Comparison of ENCODE assay signal across 10 cellular contexts in genomic region chr9:124017929-124018730, GRCh38. TPM values are rescaled to one million over a fixed set of nuclear protein-coding genes. Genes with fewer than 3 reads are reported as not detected.
DNase-seq lines count a peak whose midpoint lies in the region; TF ChIP-seq lines count a peak whose summit lies in the region.
"Had no signal": no experiment of that assay in that cellular context is flagged by ENCODE, and none has a peak within 500 bp of the region (broad histone marks: within the 10 kb centered on the region; RNA-seq: fewer than 3 reads in every experiment).

No MANE protein-coding gene starts in this region.

- peaks cover 86% of the 10 kb centered on the region for H3K27me3 Mint-ChIP-seq in T-helper 1 cell treated with Interleukin-12 subunit alpha and Interleukin-12 subunit beta and Interleukin-4 antibody, amounts not matched to agents 30 μg/mL and 1 μg/mL, for 36 hours (ENCODE audit: low read depth)

- peaks cover 6% of the 10 kb centered on the region for H3K36me3 Mint-ChIP-seq in T-helper 1 cell treated with Interleukin-12 subunit alpha and Interleukin-12 subunit beta and Interleukin-4 antibody, amounts not matched to agents 30 μg/mL and 1 μg/mL, for 36 hours (ENCODE audit: low read depth)

- H3K9me2 ChIP-seq in hepatocyte (replicated peaks; ENCODE audit: insufficient read depth), result no peaks in the 10 kb centered on the region

- H3K27me3 ChIP-seq in hepatocyte (peaks cover 100% of the 10 kb centered on the region), smooth muscle cell (ENCODE audit: low read depth) (peaks cover 100% of the 10 kb centered on the region)

- H3K9ac ChIP-seq in SK-N-MC (ENCODE audit: insufficient read length) (no peak overlapping the region), smooth muscle cell (ENCODE audit: low read depth) (no peak overlapping the region)

- peaks cover 9% of the 10 kb centered on the region for H3K4me1 Mint-ChIP-seq in T-helper 1 cell treated with Interleukin-12 subunit alpha and Interleukin-12 subunit beta and Interleukin-4 antibody, amounts not matched to agents 30 μg/mL and 1 μg/mL, for 36 hours (ENCODE audit: low read depth)

- H3K79me2 ChIP-seq in hepatocyte (no peaks in the 10 kb centered on the region), smooth muscle cell (ENCODE audit: low read depth) (no peaks in the 10 kb centered on the region)

- H3K4me2 ChIP-seq in hepatocyte, result peak overlapping the region; percentile 78
- H3K4me2 ChIP-seq in smooth muscle cell, result peak overlapping the region; percentile 83

- H3K27ac Mint-ChIP-seq in T-helper 1 cell treated with Interleukin-12 subunit alpha and Interleukin-12 subunit beta and Interleukin-4 antibody, amounts not matched to agents 30 μg/mL and 1 μg/mL, for 36 hours, result peak overlapping the region; percentile 76

- H3K4me3 ChIP-seq in SK-N-MC, result peak overlapping the region; percentile 24
- H3K4me3 ChIP-seq in hepatocyte, result no peak overlapping the region
- peak overlapping the region; percentile 26 for H3K4me3 ChIP-seq in smooth muscle cell

- H3K9me3 ChIP-seq in SK-N-MC (ENCODE audit: low read depth, low read length) (no peaks in the 10 kb centered on the region), hepatocyte (ENCODE audit: low read depth) (no peaks in the 10 kb centered on the region), smooth muscle cell (replicated peaks; ENCODE audit: low read depth) (no peaks in the 10 kb centered on the region)

- no peak for TF ChIP-seq CTCF in hepatocyte (IDR thresholded peaks at IDR 0.05; ENCODE audit: poor library complexity)
- no peak for TF ChIP-seq CTCF in smooth muscle cell (IDR thresholded peaks at IDR 0.05; ENCODE audit: borderline replicate concordance, insufficient read depth, poor library complexity, severe bottlenecking)

- no peak for DNase-seq in T-helper 1 cell
- no peak for DNase-seq in SK-N-MC (ENCODE audit: low read depth, low spot score)
- no peak for DNase-seq in hepatocyte (ENCODE audit: low spot score)
- no peak for DNase-seq in smooth muscle cell (lab: John Stamatoyannopoulos, UW; ENCODE audit: unreplicated experiment)
- no peak for DNase-seq in T1000 (lab: John Stamatoyannopoulos, UW)
- no peak for DNase-seq in NCI-H187 (lab: John Stamatoyannopoulos, UW)
- no peak for DNase-seq in activated effector memory CD4-positive, alpha-beta T cell treated with anti-CD3 and anti-CD28 coated beads, Interleukin-2, amount 50 U/mL, for 16 hours
- DNase-seq: NCI-H1092; stimulated activated CD4-positive, alpha-beta T cell treated with anti-CD3 and anti-CD28 coated beads, Interleukin-12 subunit alpha, Interleukin-12 subunit beta, amount 100 ng/mL, for 4 hours had no signal

- peaks cover 4% of the 10 kb centered on the region for H4K20me1 ChIP-seq in hepatocyte (ENCODE audit: insufficient read depth, poor library complexity, severe bottlenecking)
- H4K20me1 ChIP-seq in smooth muscle cell (ENCODE audit: low read depth), result peaks cover 4% of the 10 kb centered on the region

- H2AFZ ChIP-seq in hepatocyte (peak overlapping the region; percentile 60), smooth muscle cell (ENCODE audit: low read depth) (no peak overlapping the region)

- H3K4me1 ChIP-seq in hepatocyte (ENCODE audit: insufficient read depth) (peaks cover 12% of the 10 kb centered on the region), smooth muscle cell (ENCODE audit: low read depth) (peaks cover 11% of the 10 kb centered on the region)

- no peaks in the 10 kb centered on the region for H3K9me3 Mint-ChIP-seq in T-helper 1 cell treated with Interleukin-12 subunit alpha and Interleukin-12 subunit beta and Interleukin-4 antibody, amounts not matched to agents 30 μg/mL and 1 μg/mL, for 36 hours

- H3F3A ChIP-seq in smooth muscle cell (ENCODE audit: low read depth), result no peaks in the 10 kb centered on the region

- H3K4me3 Mint-ChIP-seq in T-helper 1 cell treated with Interleukin-12 subunit alpha and Interleukin-12 subunit beta and Interleukin-4 antibody, amounts not matched to agents 30 μg/mL and 1 μg/mL, for 36 hours, result peak overlapping the region; percentile 54

- WGBS in hepatocyte (ENCODE audit: low lambda C conversion rate, missing lambda C conversion rate), result 3% methylated on average over 50 of the region's 64 CpGs
- 2% methylated on average over 43 of the region's 64 CpGs for WGBS in smooth muscle cell (ENCODE audit: low lambda C conversion rate)

- H3K36me3 ChIP-seq in SK-N-MC (ENCODE audit: insufficient read depth, low read length) (no peaks in the 10 kb centered on the region), hepatocyte (replicated peaks; ENCODE audit: insufficient read depth, low read depth) (no peaks in the 10 kb centered on the region), smooth muscle cell (ENCODE audit: low read depth) (no peaks in the 10 kb centered on the region)

- no peak overlapping the region for H3K27ac ChIP-seq in SK-N-MC
- no peak overlapping the region for H3K27ac ChIP-seq in hepatocyte
- H3K27ac ChIP-seq in smooth muscle cell (ENCODE audit: low read depth), result no peak overlapping the region

RNA-seq across cellular contexts. Expression of gene LHX2, which starts 6.6 kb away (rescaled TPM):
- total RNA-seq in hepatocyte, result not detected in 2 replicates
- polyA plus RNA-seq in hepatocyte, result 0.19 TPM in 1 of 2 replicates, not detected in the other
- not detected in 2 replicates for total RNA-seq in smooth muscle cell
- not detected in 2 replicates for polyA plus RNA-seq in smooth muscle cell
